In genomic region chr5:99019812-99020697, GRCh38 we compare ENCODE assay signal across 8 cellular contexts.
DNase-seq lines count a peak whose midpoint lies in the region; ATAC-seq and TF ChIP-seq lines count a peak whose summit lies in the region.

No MANE protein-coding gene starts in this region.

- H3K27me3 ChIP-seq in PC-3 (ENCODE audit: low read length): no peaks in the 10 kb centered on the region

- no peak overlapping the region for H3K4me3 Mint-ChIP-seq in T-helper 2 cell treated with Interferon-gamma antibody and Interleukin-4, amounts not matched to agents 5 μg/mL and 100 μg/mL, for 36 hours

- DNase-seq in DMS53 treated with DMSO at 0.1 percent for 48 hours (lab: John Stamatoyannopoulos, UW; ENCODE audit: unreplicated experiment) (peak; percentile 85), PC-3 (peak; percentile 94), glomerular endothelial cell (ENCODE audit: extremely low read depth, low read depth, low spot score) (peak; percentile 80), NCI-H1092 treated with DMSO at 0.1 percent for 48 hours (lab: John Stamatoyannopoulos, UW) (no peak), retina (no peak)
- no peak for DNase-seq in stimulated activated naive CD4-positive, alpha-beta T cell (lab: John Stamatoyannopoulos, UW)
- DNase-seq in T-helper 2 cell treated with Interferon-gamma antibody and Interleukin-4, amounts not matched to agents 5 μg/mL and 100 μg/mL, for 36 hours (ENCODE audit: low spot score): no peak

- POLR2A ChIA-PET in PC-3 (lab: Charles Lee; ENCODE audit: unreplicated experiment): interaction anchor here (0.6 kb wide), 2 partner anchors 22 to 90 kb away, joined by 3 to 11 read pairs; no protein-coding TSS in a partner anchor

- H3K4me3 ChIP-seq in PC-3 (ENCODE audit: low read length): no peak overlapping the region

- peak overlapping the region; percentile 41 for H3K4me2 ChIP-seq in PC-3 (ENCODE audit: low read length)

- BruUV-seq in PC-3 (replicated peaks; lab: Mats Ljungman, UMichigan): no TSS peak

- no peak overlapping the region for H2AFZ ChIP-seq in PC-3 (ENCODE audit: low read length)

- H3K4me1 ChIP-seq in PC-3 (ENCODE audit: insufficient read depth, low read length): peaks cover 18% of the 10 kb centered on the region

- no peaks in the 10 kb centered on the region for H4K20me1 ChIP-seq in PC-3 (ENCODE audit: low read length)

- no peak overlapping the region for H3K27ac Mint-ChIP-seq in T-helper 2 cell treated with Interferon-gamma antibody and Interleukin-4, amounts not matched to agents 5 μg/mL and 100 μg/mL, for 36 hours

- no peaks in the 10 kb centered on the region for H3K79me2 ChIP-seq in PC-3 (ENCODE audit: low read length)

- peaks cover 4% of the 10 kb centered on the region for H3K4me1 Mint-ChIP-seq in T-helper 2 cell treated with Interferon-gamma antibody and Interleukin-4, amounts not matched to agents 5 μg/mL and 100 μg/mL, for 36 hours (ENCODE audit: low read depth)

- H3K27ac ChIP-seq in PC-3 (ENCODE audit: low read length): no peak overlapping the region

- H3K9me3 Mint-ChIP-seq in T-helper 2 cell treated with Interferon-gamma antibody and Interleukin-4, amounts not matched to agents 5 μg/mL and 100 μg/mL, for 36 hours: peaks cover 4% of the 10 kb centered on the region

- no peak for TF ChIP-seq CTCF in PC-3 (conservative IDR thresholded peaks at IDR 0.05; ENCODE audit: low read depth, low read length)

- no peaks in the 10 kb centered on the region for H3K9me2 ChIP-seq in PC-3 (replicated peaks; ENCODE audit: low read length)

- no peaks in the 10 kb centered on the region for H3K36me3 Mint-ChIP-seq in T-helper 2 cell treated with Interferon-gamma antibody and Interleukin-4, amounts not matched to agents 5 μg/mL and 100 μg/mL, for 36 hours (ENCODE audit: low read depth)

- CTCF ChIA-PET in PC-3 (lab: Charles Lee): no interaction called here

- H3F3A ChIP-seq in PC-3 (ENCODE audit: low read length, unreplicated experiment): no peaks in the 10 kb centered on the region

- ATAC-seq in HG02678 (IDR thresholded peaks at IDR 0.05; ENCODE audit: unreplicated experiment): peak; percentile 62
- ATAC-seq in PC-3: peak; percentile 95

- no peaks in the 10 kb centered on the region for H3K36me3 ChIP-seq in PC-3 (ENCODE audit: low read depth, low read length)

- H3K27me3 Mint-ChIP-seq in T-helper 2 cell treated with Interferon-gamma antibody and Interleukin-4, amounts not matched to agents 5 μg/mL and 100 μg/mL, for 36 hours (ENCODE audit: low read depth): peaks cover 3% of the 10 kb centered on the region

- H3K9me3 ChIP-seq in PC-3 (ENCODE audit: low read length): no peaks in the 10 kb centered on the region

- intact Hi-C loops in PC-3 (cut with micrococcal nuclease): loop anchor here (1.0 kb wide), 1 partner anchor 46 kb away; no protein-coding TSS in a partner anchor

- no peak overlapping the region for H3K9ac ChIP-seq in PC-3 (ENCODE audit: low read length)

Comparison
In these comparisons a context has a peak if more than half of its experiments do, and no peak if none do; other contexts are left out.
1. DNase-seq: peak in DMS53 treated with DMSO at 0.1 percent for 48 hours (single experiment), PC-3 (single experiment) and glomerular endothelial cell (single experiment); none in stimulated activated naive CD4-positive, alpha-beta T cell (0 of 6), NCI-H1092 treated with DMSO at 0.1 percent for 48 hours (single experiment), T-helper 2 cell treated with Interferon-gamma antibody and Interleukin-4, amounts not matched to agents 5 μg/mL and 100 μg/mL, for 36 hours (single experiment) and retina (single experiment).